ENCODE assay signal across 1 cellular context in the genomic region with DNA sequence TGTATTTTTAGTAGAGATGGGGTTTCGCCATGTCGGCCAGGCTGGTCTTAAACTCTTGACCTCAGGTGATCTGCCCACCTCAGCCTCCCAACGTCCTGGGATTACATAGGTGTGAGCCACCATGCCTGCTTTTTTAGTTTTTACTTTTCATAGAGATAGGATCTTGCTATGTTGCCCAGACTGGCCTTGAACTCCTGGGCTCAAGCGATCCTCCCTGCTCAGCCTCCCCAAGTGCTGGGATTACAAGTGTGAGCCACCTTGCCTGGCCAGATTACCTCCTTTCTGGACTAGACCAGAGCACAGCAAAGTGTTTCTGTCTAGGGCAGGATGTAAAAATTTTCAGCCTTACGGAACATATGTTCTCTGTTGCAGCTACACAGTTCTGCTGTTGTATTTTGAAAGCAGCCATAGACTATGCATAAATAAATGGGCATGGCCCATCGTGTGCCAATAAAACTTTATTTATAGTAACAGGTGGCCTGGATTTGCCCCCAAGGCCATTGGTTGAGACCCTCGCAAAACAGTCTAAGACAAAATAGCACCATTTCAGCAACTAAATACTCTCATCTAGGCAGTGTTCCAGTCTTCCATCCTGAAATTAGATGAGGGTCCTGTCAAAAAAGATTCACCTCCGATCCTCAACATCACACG.
TF ChIP-seq lines count a peak whose summit lies in the region.

No MANE protein-coding gene starts in this region.

TF ChIP-seq in HepG2, 621 proteins besides CTCF, POLR2A, EP300 and RAD21 (continued from another document):
- TF ChIP-seq, protein P1, sequence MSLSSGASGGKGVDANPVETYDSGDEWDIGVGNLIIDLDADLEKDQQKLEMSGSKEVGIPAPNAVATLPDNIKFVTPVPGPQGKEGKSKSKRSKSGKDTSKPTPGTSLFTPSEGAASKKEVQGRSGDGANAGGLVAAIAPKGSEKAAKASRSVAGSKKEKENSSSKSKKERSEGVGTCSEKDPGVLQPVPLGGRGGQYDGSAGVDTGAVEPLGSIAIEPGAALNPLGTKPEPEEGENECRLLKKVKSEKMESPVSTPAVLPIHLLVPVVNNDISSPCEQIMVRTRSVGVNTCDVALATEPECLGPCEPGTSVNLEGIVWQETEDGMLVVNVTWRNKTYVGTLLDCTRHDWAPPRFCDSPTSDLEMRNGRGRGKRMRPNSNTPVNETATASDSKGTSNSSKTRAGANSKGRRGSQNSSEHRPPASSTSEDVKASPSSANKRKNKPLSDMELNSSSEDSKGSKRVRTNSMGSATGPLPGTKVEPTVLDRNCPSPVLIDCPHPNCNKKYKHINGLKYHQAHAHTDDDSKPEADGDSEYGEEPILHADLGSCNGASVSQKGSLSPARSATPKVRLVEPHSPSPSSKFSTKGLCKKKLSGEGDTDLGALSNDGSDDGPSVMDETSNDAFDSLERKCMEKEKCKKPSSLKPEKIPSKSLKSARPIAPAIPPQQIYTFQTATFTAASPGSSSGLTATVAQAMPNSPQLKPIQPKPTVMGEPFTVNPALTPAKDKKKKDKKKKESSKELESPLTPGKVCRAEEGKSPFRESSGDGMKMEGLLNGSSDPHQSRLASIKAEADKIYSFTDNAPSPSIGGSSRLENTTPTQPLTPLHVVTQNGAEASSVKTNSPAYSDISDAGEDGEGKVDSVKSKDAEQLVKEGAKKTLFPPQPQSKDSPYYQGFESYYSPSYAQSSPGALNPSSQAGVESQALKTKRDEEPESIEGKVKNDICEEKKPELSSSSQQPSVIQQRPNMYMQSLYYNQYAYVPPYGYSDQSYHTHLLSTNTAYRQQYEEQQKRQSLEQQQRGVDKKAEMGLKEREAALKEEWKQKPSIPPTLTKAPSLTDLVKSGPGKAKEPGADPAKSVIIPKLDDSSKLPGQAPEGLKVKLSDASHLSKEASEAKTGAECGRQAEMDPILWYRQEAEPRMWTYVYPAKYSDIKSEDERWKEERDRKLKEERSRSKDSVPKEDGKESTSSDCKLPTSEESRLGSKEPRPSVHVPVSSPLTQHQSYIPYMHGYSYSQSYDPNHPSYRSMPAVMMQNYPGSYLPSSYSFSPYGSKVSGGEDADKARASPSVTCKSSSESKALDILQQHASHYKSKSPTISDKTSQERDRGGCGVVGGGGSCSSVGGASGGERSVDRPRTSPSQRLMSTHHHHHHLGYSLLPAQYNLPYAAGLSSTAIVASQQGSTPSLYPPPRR (CRISPR knock-in tag; IDR thresholded peaks at IDR 0.05; ENCODE audit: borderline replicate concordance): no peak
- TF ChIP-seq ZNF121 (CRISPR knock-in tag; IDR thresholded peaks at IDR 0.05): peak; percentile 57
TF ChIP-seq in HepG2: peak in this region for 3.
